In the genomic region with DNA sequence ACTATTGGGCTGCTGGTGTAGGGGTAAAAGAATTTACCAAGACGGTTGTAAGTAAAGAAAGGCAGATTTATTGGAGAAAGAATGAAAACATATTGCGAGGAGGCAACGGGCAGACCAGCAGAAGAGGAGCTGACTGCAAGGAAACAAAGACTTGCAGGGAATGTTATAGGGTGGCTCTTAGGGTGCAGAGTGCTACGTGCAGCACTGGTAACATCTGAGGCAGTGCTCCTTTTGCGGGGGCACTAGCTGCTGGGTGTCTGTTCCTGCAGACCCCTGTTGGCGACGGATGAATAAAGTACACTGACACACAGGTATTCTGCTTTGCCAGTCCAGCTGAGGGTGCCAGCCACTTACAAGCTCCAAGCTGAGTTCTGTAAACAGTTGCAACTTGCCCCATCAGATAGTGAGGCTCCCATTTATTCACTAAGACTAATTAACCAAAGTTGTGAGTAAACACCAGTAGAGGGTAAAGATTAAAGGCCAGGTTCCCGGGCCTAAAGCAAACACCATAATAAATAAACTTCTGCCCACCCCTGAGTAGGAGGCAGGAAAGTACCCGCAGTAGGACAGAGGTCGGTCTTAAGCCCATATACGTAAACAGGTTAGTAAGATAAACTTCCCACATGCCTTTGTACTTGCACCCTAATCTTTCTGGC, we compare ENCODE assay signal across 1 cellular context.
TF ChIP-seq lines count a peak whose summit lies in the region.

No MANE protein-coding gene starts in this region.

TF ChIP-seq in HepG2, 621 proteins besides CTCF, POLR2A, EP300 and RAD21 (continued from another document and continues in another):
- TF ChIP-seq, protein P1, sequence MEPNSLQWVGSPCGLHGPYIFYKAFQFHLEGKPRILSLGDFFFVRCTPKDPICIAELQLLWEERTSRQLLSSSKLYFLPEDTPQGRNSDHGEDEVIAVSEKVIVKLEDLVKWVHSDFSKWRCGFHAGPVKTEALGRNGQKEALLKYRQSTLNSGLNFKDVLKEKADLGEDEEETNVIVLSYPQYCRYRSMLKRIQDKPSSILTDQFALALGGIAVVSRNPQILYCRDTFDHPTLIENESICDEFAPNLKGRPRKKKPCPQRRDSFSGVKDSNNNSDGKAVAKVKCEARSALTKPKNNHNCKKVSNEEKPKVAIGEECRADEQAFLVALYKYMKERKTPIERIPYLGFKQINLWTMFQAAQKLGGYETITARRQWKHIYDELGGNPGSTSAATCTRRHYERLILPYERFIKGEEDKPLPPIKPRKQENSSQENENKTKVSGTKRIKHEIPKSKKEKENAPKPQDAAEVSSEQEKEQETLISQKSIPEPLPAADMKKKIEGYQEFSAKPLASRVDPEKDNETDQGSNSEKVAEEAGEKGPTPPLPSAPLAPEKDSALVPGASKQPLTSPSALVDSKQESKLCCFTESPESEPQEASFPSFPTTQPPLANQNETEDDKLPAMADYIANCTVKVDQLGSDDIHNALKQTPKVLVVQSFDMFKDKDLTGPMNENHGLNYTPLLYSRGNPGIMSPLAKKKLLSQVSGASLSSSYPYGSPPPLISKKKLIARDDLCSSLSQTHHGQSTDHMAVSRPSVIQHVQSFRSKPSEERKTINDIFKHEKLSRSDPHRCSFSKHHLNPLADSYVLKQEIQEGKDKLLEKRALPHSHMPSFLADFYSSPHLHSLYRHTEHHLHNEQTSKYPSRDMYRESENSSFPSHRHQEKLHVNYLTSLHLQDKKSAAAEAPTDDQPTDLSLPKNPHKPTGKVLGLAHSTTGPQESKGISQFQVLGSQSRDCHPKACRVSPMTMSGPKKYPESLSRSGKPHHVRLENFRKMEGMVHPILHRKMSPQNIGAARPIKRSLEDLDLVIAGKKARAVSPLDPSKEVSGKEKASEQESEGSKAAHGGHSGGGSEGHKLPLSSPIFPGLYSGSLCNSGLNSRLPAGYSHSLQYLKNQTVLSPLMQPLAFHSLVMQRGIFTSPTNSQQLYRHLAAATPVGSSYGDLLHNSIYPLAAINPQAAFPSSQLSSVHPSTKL (CRISPR knock-in tag; IDR thresholded peaks at IDR 0.05): no peak
- TF ChIP-seq PITX1 (CRISPR knock-in tag; IDR thresholded peaks at IDR 0.05) (peak; percentile 29; the same call in 1 of the 2 replicates), ZNF720 (CRISPR knock-in tag; IDR thresholded peaks at IDR 0.05) (no peak), HNF4A (CRISPR knock-in tag; IDR thresholded peaks at IDR 0.05) (peak; percentile 22; the same call in 1 of the 2 replicates), DMAP1 (CRISPR knock-in tag; IDR thresholded peaks at IDR 0.05) (no peak), ELF4 (CRISPR knock-in tag; IDR thresholded peaks at IDR 0.05; ENCODE audit: borderline replicate concordance) (no peak), NFRKB (IDR thresholded peaks at IDR 0.05) (no peak), SMAD9 (CRISPR knock-in tag; IDR thresholded peaks at IDR 0.05) (no peak), GFI1 (CRISPR knock-in tag; IDR thresholded peaks at IDR 0.05; ENCODE audit: borderline replicate concordance) (no peak), ZNF724P (CRISPR knock-in tag; IDR thresholded peaks at IDR 0.05; ENCODE audit: borderline replicate concordance) (no peak), PPARG (CRISPR knock-in tag; conservative IDR thresholded peaks at IDR 0.05) (peak; percentile 84), ZNF143 (CRISPR knock-in tag; IDR thresholded peaks at IDR 0.05) (no peak), ZNF205 (CRISPR knock-in tag; IDR thresholded peaks at IDR 0.05) (no peak)
- TF ChIP-seq, protein P2, sequence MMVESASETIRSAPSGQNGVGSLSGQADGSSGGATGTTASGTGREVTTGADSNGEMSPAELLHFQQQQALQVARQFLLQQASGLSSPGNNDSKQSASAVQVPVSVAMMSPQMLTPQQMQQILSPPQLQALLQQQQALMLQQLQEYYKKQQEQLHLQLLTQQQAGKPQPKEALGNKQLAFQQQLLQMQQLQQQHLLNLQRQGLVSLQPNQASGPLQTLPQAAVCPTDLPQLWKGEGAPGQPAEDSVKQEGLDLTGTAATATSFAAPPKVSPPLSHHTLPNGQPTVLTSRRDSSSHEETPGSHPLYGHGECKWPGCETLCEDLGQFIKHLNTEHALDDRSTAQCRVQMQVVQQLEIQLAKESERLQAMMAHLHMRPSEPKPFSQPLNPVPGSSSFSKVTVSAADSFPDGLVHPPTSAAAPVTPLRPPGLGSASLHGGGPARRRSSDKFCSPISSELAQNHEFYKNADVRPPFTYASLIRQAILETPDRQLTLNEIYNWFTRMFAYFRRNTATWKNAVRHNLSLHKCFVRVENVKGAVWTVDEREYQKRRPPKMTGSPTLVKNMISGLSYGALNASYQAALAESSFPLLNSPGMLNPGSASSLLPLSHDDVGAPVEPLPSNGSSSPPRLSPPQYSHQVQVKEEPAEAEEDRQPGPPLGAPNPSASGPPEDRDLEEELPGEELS (CRISPR knock-in tag; IDR thresholded peaks at IDR 0.05): peak; percentile 75
- TF ChIP-seq, protein P3, sequence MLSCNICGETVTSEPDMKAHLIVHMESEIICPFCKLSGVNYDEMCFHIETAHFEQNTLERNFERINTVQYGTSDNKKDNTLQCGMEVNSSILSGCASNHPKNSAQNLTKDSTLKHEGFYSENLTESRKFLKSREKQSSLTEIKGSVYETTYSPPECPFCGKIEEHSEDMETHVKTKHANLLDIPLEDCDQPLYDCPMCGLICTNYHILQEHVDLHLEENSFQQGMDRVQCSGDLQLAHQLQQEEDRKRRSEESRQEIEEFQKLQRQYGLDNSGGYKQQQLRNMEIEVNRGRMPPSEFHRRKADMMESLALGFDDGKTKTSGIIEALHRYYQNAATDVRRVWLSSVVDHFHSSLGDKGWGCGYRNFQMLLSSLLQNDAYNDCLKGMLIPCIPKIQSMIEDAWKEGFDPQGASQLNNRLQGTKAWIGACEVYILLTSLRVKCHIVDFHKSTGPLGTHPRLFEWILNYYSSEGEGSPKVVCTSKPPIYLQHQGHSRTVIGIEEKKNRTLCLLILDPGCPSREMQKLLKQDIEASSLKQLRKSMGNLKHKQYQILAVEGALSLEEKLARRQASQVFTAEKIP (CRISPR knock-in tag; IDR thresholded peaks at IDR 0.05; ENCODE audit: borderline replicate concordance): no peak
- TF ChIP-seq, protein P4, sequence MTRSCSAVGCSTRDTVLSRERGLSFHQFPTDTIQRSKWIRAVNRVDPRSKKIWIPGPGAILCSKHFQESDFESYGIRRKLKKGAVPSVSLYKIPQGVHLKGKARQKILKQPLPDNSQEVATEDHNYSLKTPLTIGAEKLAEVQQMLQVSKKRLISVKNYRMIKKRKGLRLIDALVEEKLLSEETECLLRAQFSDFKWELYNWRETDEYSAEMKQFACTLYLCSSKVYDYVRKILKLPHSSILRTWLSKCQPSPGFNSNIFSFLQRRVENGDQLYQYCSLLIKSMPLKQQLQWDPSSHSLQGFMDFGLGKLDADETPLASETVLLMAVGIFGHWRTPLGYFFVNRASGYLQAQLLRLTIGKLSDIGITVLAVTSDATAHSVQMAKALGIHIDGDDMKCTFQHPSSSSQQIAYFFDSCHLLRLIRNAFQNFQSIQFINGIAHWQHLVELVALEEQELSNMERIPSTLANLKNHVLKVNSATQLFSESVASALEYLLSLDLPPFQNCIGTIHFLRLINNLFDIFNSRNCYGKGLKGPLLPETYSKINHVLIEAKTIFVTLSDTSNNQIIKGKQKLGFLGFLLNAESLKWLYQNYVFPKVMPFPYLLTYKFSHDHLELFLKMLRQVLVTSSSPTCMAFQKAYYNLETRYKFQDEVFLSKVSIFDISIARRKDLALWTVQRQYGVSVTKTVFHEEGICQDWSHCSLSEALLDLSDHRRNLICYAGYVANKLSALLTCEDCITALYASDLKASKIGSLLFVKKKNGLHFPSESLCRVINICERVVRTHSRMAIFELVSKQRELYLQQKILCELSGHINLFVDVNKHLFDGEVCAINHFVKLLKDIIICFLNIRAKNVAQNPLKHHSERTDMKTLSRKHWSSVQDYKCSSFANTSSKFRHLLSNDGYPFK (CRISPR knock-in tag; IDR thresholded peaks at IDR 0.05; ENCODE audit: borderline replicate concordance): no peak
- TF ChIP-seq, protein P5, sequence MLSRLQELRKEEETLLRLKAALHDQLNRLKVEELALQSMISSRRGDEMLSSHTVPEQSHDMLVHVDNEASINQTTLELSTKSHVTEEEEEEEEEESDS (CRISPR knock-in tag; IDR thresholded peaks at IDR 0.05; ENCODE audit: borderline replicate concordance): no peak
- TF ChIP-seq, protein P6, sequence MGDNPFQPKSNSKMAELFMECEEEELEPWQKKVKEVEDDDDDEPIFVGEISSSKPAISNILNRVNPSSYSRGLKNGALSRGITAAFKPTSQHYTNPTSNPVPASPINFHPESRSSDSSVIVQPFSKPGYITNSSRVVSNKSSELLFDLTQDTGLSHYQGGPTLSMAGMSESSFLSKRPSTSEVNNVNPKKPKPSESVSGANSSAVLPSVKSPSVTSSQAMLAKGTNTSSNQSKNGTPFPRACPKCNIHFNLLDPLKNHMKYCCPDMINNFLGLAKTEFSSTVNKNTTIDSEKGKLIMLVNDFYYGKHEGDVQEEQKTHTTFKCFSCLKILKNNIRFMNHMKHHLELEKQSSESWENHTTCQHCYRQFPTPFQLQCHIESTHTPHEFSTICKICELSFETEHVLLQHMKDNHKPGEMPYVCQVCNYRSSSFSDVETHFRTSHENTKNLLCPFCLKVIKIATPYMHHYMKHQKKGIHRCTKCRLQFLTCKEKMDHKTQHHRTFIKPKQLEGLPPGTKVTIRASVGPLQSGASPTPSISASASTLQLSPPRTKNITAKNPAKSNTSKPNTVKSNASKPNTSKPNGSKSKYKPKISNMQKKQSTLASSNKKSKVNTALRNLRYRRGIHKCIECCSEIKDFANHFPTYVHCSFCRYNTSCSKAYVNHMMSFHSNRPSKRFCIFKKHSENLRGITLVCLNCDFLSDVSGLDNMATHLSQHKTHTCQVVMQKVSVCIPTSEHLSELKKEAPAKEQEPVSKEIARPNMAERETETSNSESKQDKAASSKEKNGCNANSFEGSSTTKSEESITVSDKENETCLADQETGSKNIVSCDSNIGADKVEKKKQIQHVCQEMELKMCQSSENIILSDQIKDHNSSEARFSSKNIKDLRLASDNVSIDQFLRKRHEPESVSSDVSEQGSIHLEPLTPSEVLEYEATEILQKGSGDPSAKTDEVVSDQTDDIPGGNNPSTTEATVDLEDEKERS (CRISPR knock-in tag; IDR thresholded peaks at IDR 0.05): no peak
- TF ChIP-seq, protein P7, sequence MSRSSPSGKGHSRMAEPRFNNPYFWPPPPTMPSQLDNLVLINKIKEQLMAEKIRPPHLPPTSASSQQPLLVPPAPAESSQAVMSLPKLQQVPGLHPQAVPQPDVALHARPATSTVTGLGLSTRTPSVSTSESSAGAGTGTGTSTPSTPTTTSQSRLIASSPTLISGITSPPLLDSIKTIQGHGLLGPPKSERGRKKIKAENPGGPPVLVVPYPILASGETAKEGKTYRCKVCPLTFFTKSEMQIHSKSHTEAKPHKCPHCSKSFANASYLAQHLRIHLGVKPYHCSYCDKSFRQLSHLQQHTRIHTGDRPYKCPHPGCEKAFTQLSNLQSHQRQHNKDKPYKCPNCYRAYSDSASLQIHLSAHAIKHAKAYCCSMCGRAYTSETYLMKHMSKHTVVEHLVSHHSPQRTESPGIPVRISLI (CRISPR knock-in tag; IDR thresholded peaks at IDR 0.05; ENCODE audit: borderline replicate concordance): no peak
- TF ChIP-seq, protein P8, sequence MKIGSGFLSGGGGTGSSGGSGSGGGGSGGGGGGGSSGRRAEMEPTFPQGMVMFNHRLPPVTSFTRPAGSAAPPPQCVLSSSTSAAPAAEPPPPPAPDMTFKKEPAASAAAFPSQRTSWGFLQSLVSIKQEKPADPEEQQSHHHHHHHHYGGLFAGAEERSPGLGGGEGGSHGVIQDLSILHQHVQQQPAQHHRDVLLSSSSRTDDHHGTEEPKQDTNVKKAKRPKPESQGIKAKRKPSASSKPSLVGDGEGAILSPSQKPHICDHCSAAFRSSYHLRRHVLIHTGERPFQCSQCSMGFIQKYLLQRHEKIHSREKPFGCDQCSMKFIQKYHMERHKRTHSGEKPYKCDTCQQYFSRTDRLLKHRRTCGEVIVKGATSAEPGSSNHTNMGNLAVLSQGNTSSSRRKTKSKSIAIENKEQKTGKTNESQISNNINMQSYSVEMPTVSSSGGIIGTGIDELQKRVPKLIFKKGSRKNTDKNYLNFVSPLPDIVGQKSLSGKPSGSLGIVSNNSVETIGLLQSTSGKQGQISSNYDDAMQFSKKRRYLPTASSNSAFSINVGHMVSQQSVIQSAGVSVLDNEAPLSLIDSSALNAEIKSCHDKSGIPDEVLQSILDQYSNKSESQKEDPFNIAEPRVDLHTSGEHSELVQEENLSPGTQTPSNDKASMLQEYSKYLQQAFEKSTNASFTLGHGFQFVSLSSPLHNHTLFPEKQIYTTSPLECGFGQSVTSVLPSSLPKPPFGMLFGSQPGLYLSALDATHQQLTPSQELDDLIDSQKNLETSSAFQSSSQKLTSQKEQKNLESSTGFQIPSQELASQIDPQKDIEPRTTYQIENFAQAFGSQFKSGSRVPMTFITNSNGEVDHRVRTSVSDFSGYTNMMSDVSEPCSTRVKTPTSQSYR (CRISPR knock-in tag; IDR thresholded peaks at IDR 0.05; ENCODE audit: borderline replicate concordance): no peak
- TF ChIP-seq, protein P9, sequence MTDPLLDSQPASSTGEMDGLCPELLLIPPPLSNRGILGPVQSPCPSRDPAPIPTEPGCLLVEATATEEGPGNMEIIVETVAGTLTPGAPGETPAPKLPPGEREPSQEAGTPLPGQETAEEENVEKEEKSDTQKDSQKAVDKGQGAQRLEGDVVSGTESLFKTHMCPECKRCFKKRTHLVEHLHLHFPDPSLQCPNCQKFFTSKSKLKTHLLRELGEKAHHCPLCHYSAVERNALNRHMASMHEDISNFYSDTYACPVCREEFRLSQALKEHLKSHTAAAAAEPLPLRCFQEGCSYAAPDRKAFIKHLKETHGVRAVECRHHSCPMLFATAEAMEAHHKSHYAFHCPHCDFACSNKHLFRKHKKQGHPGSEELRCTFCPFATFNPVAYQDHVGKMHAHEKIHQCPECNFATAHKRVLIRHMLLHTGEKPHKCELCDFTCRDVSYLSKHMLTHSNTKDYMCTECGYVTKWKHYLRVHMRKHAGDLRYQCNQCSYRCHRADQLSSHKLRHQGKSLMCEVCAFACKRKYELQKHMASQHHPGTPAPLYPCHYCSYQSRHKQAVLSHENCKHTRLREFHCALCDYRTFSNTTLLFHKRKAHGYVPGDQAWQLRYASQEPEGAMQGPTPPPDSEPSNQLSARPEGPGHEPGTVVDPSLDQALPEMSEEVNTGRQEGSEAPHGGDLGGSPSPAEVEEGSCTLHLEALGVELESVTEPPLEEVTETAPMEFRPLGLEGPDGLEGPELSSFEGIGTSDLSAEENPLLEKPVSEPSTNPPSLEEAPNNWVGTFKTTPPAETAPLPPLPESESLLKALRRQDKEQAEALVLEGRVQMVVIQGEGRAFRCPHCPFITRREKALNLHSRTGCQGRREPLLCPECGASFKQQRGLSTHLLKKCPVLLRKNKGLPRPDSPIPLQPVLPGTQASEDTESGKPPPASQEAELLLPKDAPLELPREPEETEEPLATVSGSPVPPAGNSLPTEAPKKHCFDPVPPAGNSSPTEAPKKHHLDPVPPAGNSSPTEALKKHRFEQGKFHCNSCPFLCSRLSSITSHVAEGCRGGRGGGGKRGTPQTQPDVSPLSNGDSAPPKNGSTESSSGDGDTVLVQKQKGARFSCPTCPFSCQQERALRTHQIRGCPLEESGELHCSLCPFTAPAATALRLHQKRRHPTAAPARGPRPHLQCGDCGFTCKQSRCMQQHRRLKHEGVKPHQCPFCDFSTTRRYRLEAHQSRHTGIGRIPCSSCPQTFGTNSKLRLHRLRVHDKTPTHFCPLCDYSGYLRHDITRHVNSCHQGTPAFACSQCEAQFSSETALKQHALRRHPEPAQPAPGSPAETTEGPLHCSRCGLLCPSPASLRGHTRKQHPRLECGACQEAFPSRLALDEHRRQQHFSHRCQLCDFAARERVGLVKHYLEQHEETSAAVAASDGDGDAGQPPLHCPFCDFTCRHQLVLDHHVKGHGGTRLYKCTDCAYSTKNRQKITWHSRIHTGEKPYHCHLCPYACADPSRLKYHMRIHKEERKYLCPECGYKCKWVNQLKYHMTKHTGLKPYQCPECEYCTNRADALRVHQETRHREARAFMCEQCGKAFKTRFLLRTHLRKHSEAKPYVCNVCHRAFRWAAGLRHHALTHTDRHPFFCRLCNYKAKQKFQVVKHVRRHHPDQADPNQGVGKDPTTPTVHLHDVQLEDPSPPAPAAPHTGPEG (CRISPR knock-in tag; IDR thresholded peaks at IDR 0.05): no peak
